ENCODE assay signal across 15 cellular contexts in the genomic region with DNA sequence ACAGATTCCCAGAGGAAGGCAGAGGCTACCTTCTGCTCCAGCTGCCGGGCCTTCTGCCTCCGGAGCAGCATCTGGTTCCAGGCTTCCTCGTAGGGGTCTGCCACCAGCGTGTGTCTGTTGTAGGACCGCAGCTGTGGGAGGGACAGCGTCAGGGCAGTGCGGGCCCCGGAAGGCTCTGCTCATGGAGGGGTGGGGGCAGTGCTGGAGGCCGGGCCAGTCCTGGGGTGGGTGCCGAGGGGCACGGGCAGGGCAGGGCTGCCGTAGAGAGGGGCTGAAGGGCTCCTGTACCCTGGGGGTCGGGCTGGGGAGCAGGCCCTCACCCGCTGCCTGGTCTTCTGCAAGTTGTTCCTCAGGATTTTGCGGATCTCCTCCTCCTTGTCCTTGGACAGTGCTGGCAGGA. TPM values are rescaled to one million over a fixed set of nuclear protein-coding genes. Genes with fewer than 3 reads are reported as not detected.
A peak's percentile ranks its signal among the peaks of the same experiment; 100 is the strongest.
DNase-seq lines count a peak whose midpoint lies in the region; ATAC-seq, FAIRE-seq and TF ChIP-seq lines count a peak whose summit lies in the region.
"Had no signal": no experiment of that assay in that cellular context is flagged by ENCODE, and none has a peak within 500 bp of the region (broad histone marks: within the 10 kb centered on the region; RNA-seq: fewer than 3 reads in every experiment).

No MANE protein-coding gene starts in this region.

- peaks cover 0 to 63% (median 42%) of the 10 kb centered on the region in 11 experiments; a peak in 15 of 22 replicates for H3K36me3 ChIP-seq in BLaER1 treated with 17β-estradiol and CSF1 and Interleukin-3, amounts not matched to agents 10 nM and 100 nM
- H3K36me3 ChIP-seq in H7 (replicated peaks; ENCODE audit: control insufficient read depth, insufficient read depth, low read length) (no peaks in the 10 kb centered on the region), H1 (ENCODE audit: control insufficient read depth in 2 of 4, insufficient read depth in 4 of 4, low read length in 3 of 4) (peaks cover 0 to 5% (median 0%) of the 10 kb centered on the region in 4 experiments; a peak in 3 of 8 replicates)

- no peaks in the 10 kb centered on the region for H3K9me3 ChIP-seq in BLaER1 treated with 17β-estradiol and CSF1 and Interleukin-3, amounts not matched to agents 10 nM and 100 nM (replicated peaks in 1 of 11)
- no peaks in the 10 kb centered on the region for H3K9me3 ChIP-seq in H1 (ENCODE audit: insufficient read depth in 2 of 2, low read depth in 1 of 2, low read length in 1 of 2)

- no peak for TF ChIP-seq CTCF in H1 (IDR thresholded peaks at IDR 0.05; ENCODE audit: control extremely low read depth in 1 of 3, insufficient read depth in 1 of 3, low read depth in 1 of 3, low read length in 3 of 3)
- no peak for TF ChIP-seq CTCF in nephron progenitor cell (IDR thresholded peaks at IDR 0.05)
- TF ChIP-seq CTCF in activated CD8-positive, alpha-beta T cell treated with anti-CD3 and anti-CD28 coated beads for 36 hours (IDR thresholded peaks at IDR 0.05), result no peak

- POLR2A ChIA-PET in H1 (lab: Charles Lee; ENCODE audit: partially characterized antibody), result interaction anchor here (0.6 to 5.0 kb wide), 5 partner anchors 34 to 468 kb away, joined by 3 to 33 read pairs (median 5); no protein-coding TSS in a partner anchor
- POLR2A ChIA-PET in activated CD8-positive, alpha-beta T cell treated with anti-CD3 and anti-CD28 coated beads for 36 hours (lab: Charles Lee), result interaction anchor here (0.8 to 1.1 kb wide), 2 partner anchors 195 to 218 kb away, joined by 3 to 5 read pairs; no protein-coding TSS in a partner anchor

- H2BK120ac ChIP-seq in H1 (replicated peaks; ENCODE audit: low read depth, low read length), result no peak overlapping the region

- peak overlapping the region; percentile 95 for H3K27ac Mint-ChIP-seq in nephron progenitor cell
- no peak overlapping the region for H3K27ac Mint-ChIP-seq in activated CD8-positive, alpha-beta T cell treated with anti-CD3 and anti-CD28 coated beads for 36 hours

- peaks cover 49 to 88% (median 60%) of the 10 kb centered on the region in 10 experiments for H3K4me1 ChIP-seq in BLaER1 treated with 17β-estradiol and CSF1 and Interleukin-3, amounts not matched to agents 10 nM and 100 nM
- peaks cover 0 to 21% (median 14%) of the 10 kb centered on the region in 4 experiments; a peak in 6 of 7 replicates for H3K4me1 ChIP-seq in H1 (replicated peaks in 1 of 4; ENCODE audit: control insufficient read depth in 3 of 4, insufficient read depth in 4 of 4, low read length in 3 of 4)

- peaks cover 3% of the 10 kb centered on the region for H3K27me3 Mint-ChIP-seq in nephron progenitor cell (ENCODE audit: low read depth, poor library complexity)
- no peaks in the 10 kb centered on the region for H3K27me3 Mint-ChIP-seq in activated CD8-positive, alpha-beta T cell treated with anti-CD3 and anti-CD28 coated beads for 36 hours
- H3K27me3 Mint-ChIP-seq: CD4-positive, alpha-beta memory T cell had no signal

- TF ChIP-seq RAD21 in H1 (IDR thresholded peaks at IDR 0.05 in 1 of 2, conservative IDR thresholded peaks at IDR 0.05 in 1 of 2; ENCODE audit: low read depth in 2 of 2, low read length in 2 of 2), result no peak

- H2BK12ac ChIP-seq in H1 (ENCODE audit: low read depth, low read length), result no peak overlapping the region

- H3K79me2 ChIP-seq in H1 (ENCODE audit: control insufficient read depth in 1 of 2, insufficient read depth in 2 of 2, low read length in 2 of 2), result no peaks in the 10 kb centered on the region

- intact Hi-C loops in activated CD8-positive, alpha-beta T cell treated with anti-CD3 and anti-CD28 coated beads for 36 hours (cut with micrococcal nuclease), result loop anchor here (5.0 kb wide), 1 partner anchor 181 kb away; no protein-coding TSS in a partner anchor

- no peaks in the 10 kb centered on the region for H3K23me2 ChIP-seq in H1 (ENCODE audit: low read depth, low read length)

- no peaks in the 10 kb centered on the region for H3K79me1 ChIP-seq in H1 (ENCODE audit: low read depth, low read length)

- peak overlapping the region in 4 of 11 experiments; percentile 91 to 99 (median 94); a peak in 4 of 22 replicates for H3K4me2 ChIP-seq in BLaER1 treated with 17β-estradiol and CSF1 and Interleukin-3, amounts not matched to agents 10 nM and 100 nM
- no peak overlapping the region for H3K4me2 ChIP-seq in H1 (ENCODE audit: insufficient read depth in 1 of 2, low read depth in 2 of 2, low read length in 2 of 2)

- H2BK5ac ChIP-seq in H1 (ENCODE audit: low read depth, low read length), result no peak overlapping the region

- no peak for ATAC-seq in activated CD8-positive, alpha-beta T cell treated with anti-CD3 and anti-CD28 coated beads for 36 hours

- no peaks in the 10 kb centered on the region for H3K9me3 Mint-ChIP-seq in nephron progenitor cell
- H3K9me3 Mint-ChIP-seq in activated CD8-positive, alpha-beta T cell treated with anti-CD3 and anti-CD28 coated beads for 36 hours, result no peaks in the 10 kb centered on the region
- H3K9me3 Mint-ChIP-seq: CD4-positive, alpha-beta memory T cell had no signal

- H3K4me1 Mint-ChIP-seq in nephron progenitor cell, result peaks cover 45% of the 10 kb centered on the region
- peaks cover 18% of the 10 kb centered on the region for H3K4me1 Mint-ChIP-seq in activated CD8-positive, alpha-beta T cell treated with anti-CD3 and anti-CD28 coated beads for 36 hours (ENCODE audit: low read depth)

- no peak overlapping the region for H3K4ac ChIP-seq in H1 (replicated peaks; ENCODE audit: insufficient read length, low read depth, low read length)

- H4K20me1 ChIP-seq in BLaER1 treated with 17β-estradiol and CSF1 and Interleukin-3, amounts not matched to agents 10 nM and 100 nM, result 0 out of 22 replicates have a peak, but pooled peaks cover 0 to 7% (median 0%) of the 10 kb centered on the region in 11 experiments
- no peaks in the 10 kb centered on the region for H4K20me1 ChIP-seq in H1 (replicated peaks in 1 of 2; ENCODE audit: control insufficient read depth in 1 of 2, insufficient read depth in 2 of 2, low read length in 2 of 2)

- H3K4me3 ChIP-seq in BLaER1 treated with 17β-estradiol and CSF1 and Interleukin-3, amounts not matched to agents 10 nM and 100 nM, result no peak overlapping the region
- H3K4me3 ChIP-seq in H7 (ENCODE audit: insufficient read depth, low read depth, low read length) (no peak overlapping the region), H1 (ENCODE audit: extremely low read depth in 1 of 4, insufficient read depth in 2 of 4, low read depth in 3 of 4, low read length in 4 of 4) (no peak overlapping the region)

- no peak overlapping the region for H2BK15ac ChIP-seq in H1 (ENCODE audit: low read length)

- FAIRE-seq in H1 (lab: Jason Lieb, UNC), result no peak
- FAIRE-seq: D721Med, GM19239, H54 had no signal

- no peak overlapping the region for H4K5ac ChIP-seq in H1 (ENCODE audit: insufficient read length, low read depth, low read length)

- DNase-seq in H7 (peak; percentile 39), H1 (ENCODE audit: low read depth in 1 of 2, low spot score in 2 of 2) (no peak), nephron progenitor cell (no peak), DMS 273 (lab: John Stamatoyannopoulos, UW; ENCODE audit: unreplicated experiment) (no peak), CD1c-positive myeloid dendritic cell (ENCODE audit: extremely low spot score) (no peak), NK-92 (lab: John Stamatoyannopoulos, UW; ENCODE audit: unreplicated experiment) (no peak)
- no peak for DNase-seq in activated CD8-positive, alpha-beta T cell treated with anti-CD3 and anti-CD28 coated beads for 36 hours
- DNase-seq: CD4-positive, alpha-beta memory T cell; COR-L47; GF-D8; KBM-7 had no signal

- H4K91ac ChIP-seq in H1 (replicated peaks; ENCODE audit: insufficient read length, low read length), result no peak overlapping the region

- H4K8ac ChIP-seq in H1 (ENCODE audit: extremely low read depth, insufficient read depth, low read length), result peak overlapping the region; percentile 1; the same call in 1 of the 2 replicates

- H3K14ac ChIP-seq in H1 (ENCODE audit: insufficient read length), result no peak overlapping the region

- TF ChIP-seq POLR2A in H1 (IDR thresholded peaks at IDR 0.05; ENCODE audit: control extremely low read depth in 1 of 2, low read depth in 2 of 2, low read length in 2 of 2), result no peak

- peaks cover 5% of the 10 kb centered on the region for H3K36me3 Mint-ChIP-seq in nephron progenitor cell (ENCODE audit: low read depth)
- H3K36me3 Mint-ChIP-seq in activated CD8-positive, alpha-beta T cell treated with anti-CD3 and anti-CD28 coated beads for 36 hours (ENCODE audit: low read depth), result peaks cover 8% of the 10 kb centered on the region

- 93% methylated on average over 10 of the region's 15 CpGs; no CpG with 5 or more reads in 1 of the 2 experiments for WGBS in H1 (ENCODE audit: extremely low coverage in 1 of 2, insufficient coverage in 1 of 2, insufficient read length in 1 of 2, insufficient replicate concordance in 2 of 2, low coverage in 1 of 2, low lambda C conversion rate in 2 of 2, missing lambda C conversion rate in 1 of 2), 2 experiments

- H3K4me3 Mint-ChIP-seq in nephron progenitor cell, result no peak overlapping the region
- no peak overlapping the region for H3K4me3 Mint-ChIP-seq in activated CD8-positive, alpha-beta T cell treated with anti-CD3 and anti-CD28 coated beads for 36 hours
- H3K4me3 Mint-ChIP-seq: CD4-positive, alpha-beta memory T cell had no signal

- H3K27ac ChIP-seq in BLaER1 treated with 17β-estradiol and CSF1 and Interleukin-3, amounts not matched to agents 10 nM and 100 nM, result peak overlapping the region in 8 of 11 experiments; percentile 68 to 91 (median 86); a peak in 12 of 22 replicates
- H3K27ac ChIP-seq in H1 (ENCODE audit: low read depth, low read length), result no peak overlapping the region

- H2BK20ac ChIP-seq in H1 (ENCODE audit: low read length), result no peak overlapping the region

- H3K23ac ChIP-seq in H1 (ENCODE audit: insufficient read length), result no peak overlapping the region

- H3K56ac ChIP-seq in H1 (replicated peaks; ENCODE audit: insufficient read length, low read depth, low read length), result no peak overlapping the region

- H2AK5ac ChIP-seq in H1 (ENCODE audit: low read depth, low read length), result no peak overlapping the region

- H3K9ac ChIP-seq in BLaER1 treated with 17β-estradiol and CSF1 and Interleukin-3, amounts not matched to agents 10 nM and 100 nM, result peak overlapping the region in 10 of 11 experiments; percentile 61 to 80 (median 76); a peak in 17 of 22 replicates
- no peak overlapping the region for H3K9ac ChIP-seq in H1 (replicated peaks in 1 of 4; ENCODE audit: extremely low read depth in 1 of 4, low read depth in 3 of 4, low read length in 3 of 4)

- no peak for TF ChIP-seq EP300 in H1 (IDR thresholded peaks at IDR 0.05; ENCODE audit: borderline replicate concordance in 1 of 2, low read depth in 2 of 2, low read length in 2 of 2)

- CTCF ChIA-PET in H1 (lab: Charles Lee; ENCODE audit: partially characterized antibody), result interaction anchor here (0.8 to 19.3 kb wide), 35 partner anchors 9 to 286 kb away, joined by 3 to 790 read pairs (median 6); partner anchors contain the start of gene KDF1
- CTCF ChIA-PET in activated CD8-positive, alpha-beta T cell treated with anti-CD3 and anti-CD28 coated beads for 36 hours (lab: Charles Lee), result interaction anchor here (0.7 to 13.6 kb wide), 30 partner anchors 8 to 286 kb away, joined by 3 to 307 read pairs (median 6); partner anchors contain the start of gene SLC9A1

- no peak overlapping the region for H3K18ac ChIP-seq in H1 (ENCODE audit: extremely low read depth, low read length)

- H2AFZ ChIP-seq in H1 (ENCODE audit: low read length), result no peak overlapping the region

- no peaks in the 10 kb centered on the region for H3K27me3 ChIP-seq in BLaER1 treated with 17β-estradiol and CSF1 and Interleukin-3, amounts not matched to agents 10 nM and 100 nM
- H3K27me3 ChIP-seq in H7 (ENCODE audit: control insufficient read depth, insufficient read depth, low read length) (no peaks in the 10 kb centered on the region), H1 (replicated peaks in 1 of 4; ENCODE audit: control insufficient read depth in 3 of 4, extremely low read depth in 1 of 4, insufficient read depth in 3 of 4, low read length in 3 of 4) (no peaks in the 10 kb centered on the region)

RNA-seq across cellular contexts. Expression of gene SLC9A1, which starts 53.2 kb away (rescaled TPM):
- 12.6 and 13.1 TPM in 2 replicates for total RNA-seq in H7 (2014; rRNA removed; shearing (Covaris generic))
- total RNA-seq in H1 (2021; fragmentation: NEBNext Ultra II Directional; extraction: Animal tissue kit (Norgen Biotek cat#: 25700)), result 25.1 and 25.5 TPM in 2 replicates
- polyA plus RNA-seq in H1 (2011; rRNA removed), result 11.3 and 17.3 TPM in 2 replicates
- 6.0 TPM for polyA plus RNA-seq in H1 (2011; cell fraction: cytosol; rRNA removed)
- 16.9 TPM for polyA plus RNA-seq in H1 (2011; cell fraction: nucleus; rRNA removed)
- 17.6 to 24.0 TPM (median 21.1 TPM) in 4 replicates for polyA plus RNA-seq in H1 (2012, experiment 1 of 2)
- polyA plus RNA-seq in H1 (2012, experiment 2 of 2), result 16.8 TPM
- polyA plus RNA-seq in H1 (2013, experiment 1 of 2), result 37.1 TPM
- 31.2 TPM for polyA plus RNA-seq in H1 (2013, experiment 2 of 2)
- polyA minus RNA-seq in H1 (2011; rRNA and poly(A)+ RNA removed), result 7.7 and 11.4 TPM in 2 replicates
- 11.7 TPM for polyA minus RNA-seq in H1 (2011; cell fraction: cytosol; rRNA and poly(A)+ RNA removed)
- 11.3 TPM for polyA minus RNA-seq in H1 (2011; cell fraction: nucleus; rRNA and poly(A)+ RNA removed)
- 10 to 100 TPM; 14.8 to 15.3 TPM for total RNA-seq in activated CD8-positive, alpha-beta T cell treated with anti-CD3 and anti-CD28 coated beads for 36 hours

Comparison
In these comparisons a context has a peak if more than half of its experiments do, and no peak if none do; other contexts are left out.
1. H3K9ac ChIP-seq: peak in BLaER1 treated with 17β-estradiol and CSF1 and Interleukin-3, amounts not matched to agents 10 nM and 100 nM (10 of 11); none in H1 (0 of 4).